18 cellular contexts compared by ENCODE assay signal in the genomic region with DNA sequence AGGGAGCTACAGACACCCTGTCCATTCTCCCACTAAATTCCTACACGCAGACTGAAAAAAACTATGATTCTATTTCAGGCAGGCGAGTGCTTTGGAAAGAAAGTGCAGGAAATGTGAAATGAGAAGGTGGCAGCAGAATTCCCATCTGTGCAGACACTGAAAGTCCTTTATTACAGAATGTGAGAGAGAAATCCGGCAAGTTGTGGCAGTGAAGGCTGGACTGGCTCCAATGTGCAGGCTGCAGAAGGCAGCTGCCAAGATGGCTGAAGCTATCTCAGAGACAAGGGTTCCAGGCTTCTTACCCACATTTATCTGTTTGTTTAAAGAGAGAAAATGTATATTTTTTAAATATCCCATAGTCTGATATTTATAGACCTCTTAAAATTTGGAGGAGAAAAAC.
DNase-seq lines count a peak whose midpoint lies in the region; FAIRE-seq and TF ChIP-seq lines count a peak whose summit lies in the region.
"Had no signal": no experiment of that assay in that cellular context is flagged by ENCODE, and none has a peak within 500 bp of the region (broad histone marks: within the 10 kb centered on the region; RNA-seq: fewer than 3 reads in every experiment).

No MANE protein-coding gene starts in this region.

- intact Hi-C loops in testis (cut with DNase I; ENCODE audit: low total_unique reads) (no loop called here), OCI-LY7 (cut with micrococcal nuclease; ENCODE audit: unreplicated experiment) (no loop called here), kidney (cut with DNase I) (no loop called here)

- BruUV-seq in OCI-LY7 (replicated peaks; lab: Mats Ljungman, UMichigan): no TSS peak

- no peak for FAIRE-seq in kidney (lab: Jason Lieb, UNC)
- FAIRE-seq: A549, GM12892, H1, RCC 7860 had no signal

- no peak overlapping the region for H3K4me2 ChIP-seq in OCI-LY7 (ENCODE audit: low read length)
- H3K4me2 ChIP-seq: A549 had no signal

- H4K20me1 ChIP-seq in OCI-LY7 (ENCODE audit: insufficient read depth, low read length): no peaks in the 10 kb centered on the region

- H3K4me3 ChIP-seq in testis (no peak overlapping the region), OCI-LY7 (ENCODE audit: low read depth, low read length, poor library complexity, severe bottlenecking) (no peak overlapping the region), kidney (ENCODE audit: low read length in 2 of 2) (no peak overlapping the region)
- H3K4me3 ChIP-seq: A549 had no signal

- CTCF ChIA-PET in OCI-LY7 (lab: Charles Lee; ENCODE audit: unreplicated experiment): no interaction called here

- H3K9me2 ChIP-seq in OCI-LY7 (ENCODE audit: insufficient read depth, low read length): no peaks in the 10 kb centered on the region

- no peak overlapping the region for H2AFZ ChIP-seq in OCI-LY7 (ENCODE audit: low read length)

- H3K79me2 ChIP-seq in OCI-LY7 (ENCODE audit: insufficient read depth, low read depth, low read length): no peaks in the 10 kb centered on the region

- H3K27ac ChIP-seq in testis (no peak overlapping the region), OCI-LY7 (ENCODE audit: low read depth, low read length, poor library complexity, severe bottlenecking) (no peak overlapping the region), kidney (ENCODE audit: low read depth in 2 of 2, low read length in 2 of 2) (no peak overlapping the region)
- H3K27ac ChIP-seq: A549 had no signal

- H3K36me3 ChIP-seq in testis (ENCODE audit: low read depth, missing control alignments) (no peaks in the 10 kb centered on the region), OCI-LY7 (ENCODE audit: insufficient read depth, low read length) (no peaks in the 10 kb centered on the region), kidney (ENCODE audit: control insufficient read depth in 1 of 2, insufficient read depth in 2 of 2, low read length in 2 of 2) (no peaks in the 10 kb centered on the region)

- POLR2A ChIA-PET in OCI-LY7 (lab: Charles Lee): no interaction called here

- TF ChIP-seq POLR2A in testis (IDR thresholded peaks at IDR 0.05): no peak

- H3K4me1 ChIP-seq in testis (no peaks in the 10 kb centered on the region), OCI-LY7 (ENCODE audit: insufficient read depth, low read length, poor library complexity, severe bottlenecking) (no peaks in the 10 kb centered on the region), kidney (ENCODE audit: control insufficient read depth in 1 of 2, insufficient read depth in 1 of 2, low read depth in 1 of 2, low read length in 2 of 2) (no peaks in the 10 kb centered on the region)

- WGBS in testis, 2 donors: 46 to 60% methylated on average over 3 of the region's 3 CpGs

- H3K9ac ChIP-seq in kidney (ENCODE audit: low read length in 2 of 2): no peak overlapping the region

- DNase-seq in Ammon's horn (ENCODE audit: low spot score): peak; percentile 77
- peak; percentile 60 for DNase-seq in NCI-H2171 (lab: John Stamatoyannopoulos, UW)
- peak; percentile 93 for DNase-seq in cerebellar cortex (ENCODE audit: low spot score)
- peak; percentile 72 for DNase-seq in middle frontal gyrus (ENCODE audit: extremely low spot score, low spot score)
- no peak for DNase-seq in testis
- no peak for DNase-seq in OCI-LY7 (ENCODE audit: low spot score)
- no peak for DNase-seq in kidney
- no peak for DNase-seq in SW 1271 (lab: John Stamatoyannopoulos, UW)
- DNase-seq: DMS79 treated with DMSO at 0.1 percent for 48 hours, GDM1, MV-4-11, NCI-H1417 treated with DMSO at 0.1 percent for 48 hours, NCI-H2081, NCI-H774 had no signal

- H3K27me3 ChIP-seq in testis: no peaks in the 10 kb centered on the region

- no peak for TF ChIP-seq CTCF in testis (IDR thresholded peaks at IDR 0.05)
- no peak for TF ChIP-seq CTCF in OCI-LY7 (conservative IDR thresholded peaks at IDR 0.05; ENCODE audit: low read length)
- no peak for TF ChIP-seq CTCF in kidney (IDR thresholded peaks at IDR 0.05; ENCODE audit: borderline replicate concordance, extremely low read depth, insufficient read depth)

- H3K9me3 ChIP-seq in testis: no peaks in the 10 kb centered on the region
- H3K9me3 ChIP-seq in OCI-LY7 (ENCODE audit: low read length): no peaks in the 10 kb centered on the region
- H3K9me3 ChIP-seq in kidney (ENCODE audit: control insufficient read depth in 1 of 2, low read length in 2 of 2): no peaks in the 10 kb centered on the region

Comparison
In these comparisons a context has a peak if more than half of its experiments do, and no peak if none do; other contexts are left out.
1. DNase-seq: peak in Ammon's horn (single experiment), NCI-H2171 (single experiment), cerebellar cortex (single experiment) and middle frontal gyrus (single experiment); none in testis (single experiment), OCI-LY7 (single experiment), kidney (single experiment) and SW 1271 (0 of 2).